ENCODE assay signal across 25 cellular contexts in genomic region chr11:130907229-130907628, GRCh38.
"Had no signal": no experiment of that assay in that cellular context is flagged by ENCODE, and none has a peak within 500 bp of the region (broad histone marks: within the 10 kb centered on the region; RNA-seq: fewer than 3 reads in every experiment).

No MANE protein-coding gene starts in this region.

- H3K27me3 Mint-ChIP-seq: activated T-cell treated with anti-CD3 and anti-CD28 coated beads, Interleukin-2, amount 50 U/mL, for 24 hours; brain; natural killer cell treated with Interleukin-12 subunit alpha and Interleukin-12 subunit beta and Interleukin-15 and Interleukin-18, amount 100 ng/mL, for 72 hours; stimulated activated naive B cell treated with anti-CD40 and anti-IgM and Interleukin-4, amounts not matched to agents 10 μg/mL and 1 μg/mL and 100 μg/mL, for 72 hours; T-cell had no signal

- H3K9me3 ChIP-seq: left lung, mucosa of descending colon, SJSA1, stomach, tibial nerve had no signal

- DNase-seq: activated CD4-positive, alpha-beta T cell treated with anti-CD3 and anti-CD28 coated beads for 48 hours; activated CD4-positive, alpha-beta T cell treated with anti-CD3 and anti-CD28 coated beads, Interleukin-2, amount 50 U/mL, for 48 hours; activated CD8-positive, alpha-beta memory T cell treated with anti-CD3 and anti-CD28 coated beads, Interleukin-2, amount 50 U/mL, for 4 hours; activated T-cell treated with anti-CD3 and anti-CD28 coated beads, Interleukin-2, amount 50 U/mL, for 24 hours; caudate nucleus; dermis blood vessel endothelial cell; effector CD4-positive, alpha-beta T cell; kidney glomerular epithelial cell; left lung; mucosa of descending colon; posterior cingulate gyrus; small intestine; stimulated activated CD4-positive, alpha-beta T cell treated with anti-CD3 and anti-CD28 coated beads, Interleukin-4, amount 100 ng/mL, for 4 hours; stimulated activated CD8-positive, alpha-beta memory T cell treated with anti-CD3 and anti-CD28 coated beads, Interleukin-4, amount 100 ng/mL, for 48 hours; stimulated activated naive B cell treated with anti-CD40 and anti-IgM and Interleukin-4, amounts not matched to agents 10 μg/mL and 1 μg/mL and 100 μg/mL, for 72 hours; stomach; T-cell had no signal

- ATAC-seq: activated naive CD4-positive, alpha-beta T cell treated with anti-CD3 and anti-CD28 coated beads, Interleukin-2, amount 50 U/mL, for 72 hours; left lung; mucosa of descending colon; natural killer cell treated with Interleukin-12 subunit alpha and Interleukin-12 subunit beta and Interleukin-15 and Interleukin-18, amount 100 ng/mL, for 72 hours; sciatic nerve; stimulated activated naive B cell treated with anti-CD40 and anti-IgM and Interleukin-4, amounts not matched to agents 10 μg/mL and 1 μg/mL and 100 μg/mL, for 72 hours; T-cell had no signal

- H3K4me3 Mint-ChIP-seq: activated T-cell treated with anti-CD3 and anti-CD28 coated beads, Interleukin-2, amount 50 U/mL, for 24 hours; brain; natural killer cell treated with Interleukin-12 subunit alpha and Interleukin-12 subunit beta and Interleukin-15 and Interleukin-18, amount 100 ng/mL, for 72 hours; stimulated activated naive B cell treated with anti-CD40 and anti-IgM and Interleukin-4, amounts not matched to agents 10 μg/mL and 1 μg/mL and 100 μg/mL, for 72 hours; T-cell; T-helper 2 cell treated with Interferon-gamma antibody and Interleukin-4, amounts not matched to agents 5 μg/mL and 100 μg/mL, for 36 hours had no signal

- H3K27ac Mint-ChIP-seq: activated naive CD4-positive, alpha-beta T cell treated with anti-CD3 and anti-CD28 coated beads, Interleukin-2, amount 50 U/mL, for 72 hours; activated T-cell treated with anti-CD3 and anti-CD28 coated beads, Interleukin-2, amount 50 U/mL, for 24 hours; activated T-helper 2 cell treated with anti-CD3 and anti-CD28 coated beads, Interferon-gamma antibody, Interleukin-2, Interleukin-4, amounts not matched to agents 10 μg/mL and 5 μg/mL and 100 μg/mL, durations not matched to agents 14 hours and 24 hours and 36 hours; natural killer cell treated with Interleukin-12 subunit alpha and Interleukin-12 subunit beta and Interleukin-15 and Interleukin-18, amount 100 ng/mL, for 72 hours; T-cell; T-helper 2 cell treated with Interferon-gamma antibody and Interleukin-4, amounts not matched to agents 5 μg/mL and 100 μg/mL, for 36 hours had no signal

- H3K9me3 Mint-ChIP-seq: activated T-helper 2 cell treated with anti-CD3 and anti-CD28 coated beads, Interferon-gamma antibody, Interleukin-2, Interleukin-4, amounts not matched to agents 10 μg/mL and 5 μg/mL and 100 μg/mL, durations not matched to agents 14 hours and 24 hours and 36 hours; brain; natural killer cell treated with Interleukin-12 subunit alpha and Interleukin-12 subunit beta and Interleukin-15 and Interleukin-18, amount 100 ng/mL, for 72 hours; stimulated activated naive B cell treated with anti-CD40 and anti-IgM and Interleukin-4, amounts not matched to agents 10 μg/mL and 1 μg/mL and 100 μg/mL, for 72 hours; T-helper 2 cell treated with Interferon-gamma antibody and Interleukin-4, amounts not matched to agents 5 μg/mL and 100 μg/mL, for 36 hours had no signal

- H3K4me3 ChIP-seq: left lung, mucosa of descending colon, SJSA1, stomach, tibial nerve had no signal

- H3K27ac ChIP-seq: left lung, SJSA1, tibial nerve had no signal

- H3K27me3 ChIP-seq: left lung, SJSA1, stomach, tibial nerve had no signal
